ENCODE assay signal across 22 cellular contexts in the genomic region with DNA sequence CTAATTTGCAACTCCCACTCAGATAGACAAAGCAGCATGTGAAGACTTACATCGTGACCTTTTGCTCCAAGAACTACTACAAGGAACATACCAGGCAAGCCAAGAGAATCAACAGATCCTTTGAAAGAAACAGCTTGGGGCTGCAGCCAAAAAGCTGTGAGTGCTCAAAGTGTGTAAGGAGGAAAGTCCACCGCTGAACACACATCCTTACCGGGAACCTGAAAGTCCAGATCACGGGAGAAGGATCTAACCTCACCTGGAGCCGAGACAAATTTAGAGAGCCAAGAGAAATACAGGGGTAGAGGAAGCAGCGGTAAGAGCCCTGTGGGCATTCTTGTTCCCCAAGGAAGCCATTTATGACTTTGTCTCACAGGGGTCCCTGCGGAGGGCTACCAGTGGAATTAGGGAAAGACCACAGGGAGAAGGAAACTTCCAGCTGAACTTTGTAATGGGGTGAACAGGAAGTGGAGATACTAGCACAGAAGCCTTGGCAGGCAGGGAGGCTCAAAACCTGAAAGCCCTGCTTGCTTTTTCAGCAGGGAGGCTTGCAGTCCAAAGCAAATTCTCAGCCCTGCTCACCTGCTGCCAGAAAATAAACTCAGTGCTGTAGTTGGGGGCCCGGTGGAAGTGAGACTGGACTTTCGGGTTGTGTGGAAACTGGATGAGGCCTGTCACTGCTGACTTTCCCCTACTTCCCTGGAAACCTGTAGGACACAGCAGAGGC.
DNase-seq lines count a peak whose midpoint lies in the region; ATAC-seq and TF ChIP-seq lines count a peak whose summit lies in the region.
"Had no signal": no experiment of that assay in that cellular context is flagged by ENCODE, and none has a peak within 500 bp of the region (broad histone marks: within the 10 kb centered on the region; RNA-seq: fewer than 3 reads in every experiment).

No MANE protein-coding gene starts in this region.

- no peaks in the 10 kb centered on the region for H3F3A ChIP-seq in GM23248 (ENCODE audit: insufficient read depth)

- no peaks in the 10 kb centered on the region for H3K4me1 Mint-ChIP-seq in stimulated activated memory B cell treated with anti-CD40 and anti-IgM and Interleukin-4, amounts not matched to agents 10 μg/mL and 1 μg/mL and 100 μg/mL, for 72 hours
- H3K4me1 Mint-ChIP-seq: H9 had no signal

- H3K79me2 ChIP-seq in GM23248 (ENCODE audit: insufficient read depth) (no peaks in the 10 kb centered on the region), hepatocyte (no peaks in the 10 kb centered on the region)

- H2AFZ ChIP-seq in GM23248 (no peak overlapping the region), hepatocyte (no peak overlapping the region)

- H3K36me3 Mint-ChIP-seq in stimulated activated memory B cell treated with anti-CD40 and anti-IgM and Interleukin-4, amounts not matched to agents 10 μg/mL and 1 μg/mL and 100 μg/mL, for 72 hours, result no peaks in the 10 kb centered on the region

- H3K27ac ChIP-seq in colonic mucosa (no peak overlapping the region), stomach (peak overlapping the region; percentile 48 to 84 (median 78)), GM23248 (no peak overlapping the region), hepatocyte (no peak overlapping the region)
- H3K27ac ChIP-seq: SK-N-MC had no signal

- ATAC-seq in mucosa of descending colon, result peak; percentile 65
- ATAC-seq in stimulated activated memory B cell treated with anti-CD40 and anti-IgM and Interleukin-4, amounts not matched to agents 10 μg/mL and 1 μg/mL and 100 μg/mL, for 72 hours, result no peak
- ATAC-seq: GM12878, PC-3 had no signal

- H3K36me3 ChIP-seq in colonic mucosa (no peaks in the 10 kb centered on the region), mucosa of descending colon (ENCODE audit: low read depth) (no peaks in the 10 kb centered on the region), stomach (no peaks in the 10 kb centered on the region), GM23248 (ENCODE audit: low read depth) (no peaks in the 10 kb centered on the region), hepatocyte (replicated peaks; ENCODE audit: insufficient read depth, low read depth) (no peaks in the 10 kb centered on the region)

- intact Hi-C loops in colonic mucosa (cut with DNase I) (no loop called here), mucosa of descending colon (cut with DNase I, micrococcal nuclease) (no loop called here), stomach (cut with DNase I; ENCODE audit: low total_unique reads) (no loop called here)

- WGBS in stomach, 5 donors, result 33 to 63% (median 54%) methylated on average over 9 of the region's 9 CpGs
- WGBS in GM23248 (ENCODE audit: low coverage in 1 of 2, low lambda C conversion rate in 2 of 2, missing lambda C conversion rate in 2 of 2), 2 experiments, result 57 to 62% methylated on average over 9 of the region's 9 CpGs
- 87% methylated on average over 9 of the region's 9 CpGs for WGBS in hepatocyte (ENCODE audit: low lambda C conversion rate, missing lambda C conversion rate)

- DNase-seq in HT-29 (ENCODE audit: low spot score) (peak; percentile 28), colonic mucosa (peak; percentile 18), mucosa of descending colon (peak in 1 of 3 donors; percentile 14), stomach (peak; percentile 83), GM23248 (no peak), hepatocyte (ENCODE audit: low spot score) (no peak), NCI-H510A (lab: John Stamatoyannopoulos, UW) (no peak)
- DNase-seq: CD4-positive, alpha-beta T cell; DND-41; H9; KG1; MV-4-11; NCI-H1105 treated with DMSO at 0.1 percent for 48 hours; NCI-H1694; NCI-H2081 treated with DMSO at 0.1 percent for 48 hours; NCI-H2171 treated with DMSO at 0.1 percent for 48 hours; NCI-H526; PC-3; Right ventricle myocardium superior had no signal

- no peak overlapping the region for H3K4me3 ChIP-seq in colonic mucosa
- no peak overlapping the region for H3K4me3 ChIP-seq in mucosa of descending colon
- no peak overlapping the region for H3K4me3 ChIP-seq in stomach
- H3K4me3 ChIP-seq in GM23248, result no peak overlapping the region
- H3K4me3 ChIP-seq in hepatocyte, result no peak overlapping the region
- H3K4me3 ChIP-seq: GM12878, SK-N-MC had no signal

- H4K20me1 ChIP-seq in GM23248 (ENCODE audit: insufficient read depth) (no peaks in the 10 kb centered on the region), hepatocyte (ENCODE audit: insufficient read depth, poor library complexity, severe bottlenecking) (no peaks in the 10 kb centered on the region)

- peak overlapping the region in 1 of 2 donors; percentile 4 for H3K9ac ChIP-seq in colonic mucosa (ENCODE audit: low read depth in 2 of 2, low read length in 2 of 2)
- no peak overlapping the region for H3K9ac ChIP-seq in GM23248

- TF ChIP-seq CTCF in colonic mucosa (IDR thresholded peaks at IDR 0.05) (no peak), mucosa of descending colon (IDR thresholded peaks at IDR 0.05) (no peak), stomach (IDR thresholded peaks at IDR 0.05) (no peak), hepatocyte (IDR thresholded peaks at IDR 0.05; ENCODE audit: poor library complexity) (no peak)

- TF ChIP-seq POLR2A in stomach (IDR thresholded peaks at IDR 0.05), result no peak

- H3K9me3 ChIP-seq in colonic mucosa (no peaks in the 10 kb centered on the region), mucosa of descending colon (peaks cover 2% of the 10 kb centered on the region), stomach (peaks cover 0 to 26% (median 3%) of the 10 kb centered on the region in 4 donors), GM23248 (ENCODE audit: low read depth) (no peaks in the 10 kb centered on the region), hepatocyte (ENCODE audit: low read depth) (no peaks in the 10 kb centered on the region)

- H3K9me2 ChIP-seq in GM23248 (ENCODE audit: insufficient read depth) (no peaks in the 10 kb centered on the region), hepatocyte (replicated peaks; ENCODE audit: insufficient read depth) (no peaks in the 10 kb centered on the region)

- in situ Hi-C loops in GM23248 (cut with MboI), result no loop called here

- TF ChIP-seq EP300 in stomach (IDR thresholded peaks at IDR 0.05), result no peak

- H3K4me2 ChIP-seq in GM23248 (ENCODE audit: unreplicated experiment) (no peak overlapping the region), hepatocyte (no peak overlapping the region)

- H3K9me3 Mint-ChIP-seq in stimulated activated memory B cell treated with anti-CD40 and anti-IgM and Interleukin-4, amounts not matched to agents 10 μg/mL and 1 μg/mL and 100 μg/mL, for 72 hours, result peaks cover 20% of the 10 kb centered on the region

- peaks cover 10% of the 10 kb centered on the region for H3K27me3 Mint-ChIP-seq in stimulated activated memory B cell treated with anti-CD40 and anti-IgM and Interleukin-4, amounts not matched to agents 10 μg/mL and 1 μg/mL and 100 μg/mL, for 72 hours
- H3K27me3 Mint-ChIP-seq: CD4-positive, alpha-beta T cell had no signal

- H3K27me3 ChIP-seq in colonic mucosa (no peaks in the 10 kb centered on the region), stomach (no peaks in the 10 kb centered on the region), GM23248 (replicated peaks; ENCODE audit: insufficient read depth) (no peaks in the 10 kb centered on the region), hepatocyte (no peaks in the 10 kb centered on the region)

- H3K4me1 ChIP-seq in colonic mucosa (no peaks in the 10 kb centered on the region), mucosa of descending colon (ENCODE audit: low read depth) (no peaks in the 10 kb centered on the region), stomach (peaks cover 0 to 7% (median 3%) of the 10 kb centered on the region in 4 donors), GM23248 (ENCODE audit: insufficient read depth) (no peaks in the 10 kb centered on the region), hepatocyte (ENCODE audit: insufficient read depth) (no peaks in the 10 kb centered on the region)

- H3K4me3 Mint-ChIP-seq in stimulated activated memory B cell treated with anti-CD40 and anti-IgM and Interleukin-4, amounts not matched to agents 10 μg/mL and 1 μg/mL and 100 μg/mL, for 72 hours, result no peak overlapping the region
- H3K4me3 Mint-ChIP-seq: CD4-positive, alpha-beta T cell; H9 had no signal

- no peak overlapping the region for H3K27ac Mint-ChIP-seq in stimulated activated memory B cell treated with anti-CD40 and anti-IgM and Interleukin-4, amounts not matched to agents 10 μg/mL and 1 μg/mL and 100 μg/mL, for 72 hours
- H3K27ac Mint-ChIP-seq: CD4-positive, alpha-beta T cell had no signal

Comparison
In these comparisons a context has a peak if more than half of its experiments do, and no peak if none do; other contexts are left out.
1. DNase-seq: peak in HT-29 (single experiment), colonic mucosa (single experiment) and stomach (single experiment); none in GM23248 (single experiment), hepatocyte (single experiment) and NCI-H510A (single experiment).
2. H3K27ac ChIP-seq: peak in stomach (5 of 5); none in colonic mucosa (single experiment), GM23248 (single experiment) and hepatocyte (single experiment).